ENCODE assay signal across 1 cellular context in genomic region chr17:55038291-55038690, GRCh38.
TF ChIP-seq lines count a peak whose summit lies in the region.

No MANE protein-coding gene starts in this region.

TF ChIP-seq in IMR-90, 13 proteins besides CTCF, POLR2A, EP300 and RAD21:
- no peak for TF ChIP-seq ELK1 (IDR thresholded peaks at IDR 0.05; ENCODE audit: borderline replicate concordance, low read depth, low read length)
- peak; percentile 98 for TF ChIP-seq MAFK (IDR thresholded peaks at IDR 0.05; ENCODE audit: low read depth, low read length)
- no peak for TF ChIP-seq CHD1 (IDR thresholded peaks at IDR 0.05; ENCODE audit: low read depth, low read length)
TF ChIP-seq in IMR-90: peak in this region for 1.
